9 cellular contexts compared by ENCODE assay signal in genomic region chr5:14257995-14258403, GRCh38.
A peak's percentile ranks its signal among the peaks of the same experiment; 100 is the strongest.
DNase-seq lines count a peak whose midpoint lies in the region; ATAC-seq and TF ChIP-seq lines count a peak whose summit lies in the region.
"Had no signal": no experiment of that assay in that cellular context is flagged by ENCODE, and none has a peak within 500 bp of the region (broad histone marks: within the 10 kb centered on the region; RNA-seq: fewer than 3 reads in every experiment).

No MANE protein-coding gene starts in this region.

- in situ Hi-C loops in brain microvascular endothelial cell (cut with HindIII; ENCODE audit: low pct_ligation_motif_present, low sequenced_read_pairs), result no loop called here

- H3K9me3 Mint-ChIP-seq in nephron progenitor cell (peaks cover 15% of the 10 kb centered on the region), type B pancreatic cell (peaks cover 6% of the 10 kb centered on the region)

- H3K36me3 ChIP-seq in brain microvascular endothelial cell (replicated peaks), result peaks cover 20% of the 10 kb centered on the region

- peaks cover 31% of the 10 kb centered on the region for H3K36me3 Mint-ChIP-seq in nephron progenitor cell (ENCODE audit: low read depth)
- peaks cover 9% of the 10 kb centered on the region for H3K36me3 Mint-ChIP-seq in type B pancreatic cell

- H3K4me3 Mint-ChIP-seq in nephron progenitor cell, result no peak overlapping the region
- no peak overlapping the region for H3K4me3 Mint-ChIP-seq in type B pancreatic cell
- H3K4me3 Mint-ChIP-seq: activated T-cell treated with anti-CD3 and anti-CD28 coated beads, Interleukin-2, amount 50 U/mL, for 4 hours had no signal

- peaks cover 69% of the 10 kb centered on the region for H3K4me1 Mint-ChIP-seq in nephron progenitor cell
- peaks cover 60% of the 10 kb centered on the region for H3K4me1 Mint-ChIP-seq in type B pancreatic cell (ENCODE audit: unreplicated experiment)

- H3K4me3 ChIP-seq in brain microvascular endothelial cell (ENCODE audit: low read depth, low read length), result no peak overlapping the region

- no peak overlapping the region for H3K27ac Mint-ChIP-seq in nephron progenitor cell
- H3K27ac Mint-ChIP-seq in type B pancreatic cell, result no peak overlapping the region

- DNase-seq in 8988T (peak; percentile 51), NCI-H2107 treated with DMSO at 0.1 percent for 48 hours (lab: John Stamatoyannopoulos, UW; ENCODE audit: unreplicated experiment) (peak; percentile 92), brain microvascular endothelial cell (no peak), nephron progenitor cell (no peak), type B pancreatic cell (ENCODE audit: extremely low spot score, unreplicated experiment) (no peak)
- DNase-seq in activated CD4-positive, alpha-beta T cell treated with anti-CD3 and anti-CD28 coated beads for 1 hour, result no peak
- DNase-seq: activated T-cell treated with anti-CD3 and anti-CD28 coated beads, Interleukin-2, amount 50 U/mL, for 4 hours had no signal

- ATAC-seq in GM19043 (IDR thresholded peaks at IDR 0.05; ENCODE audit: low read depth, unreplicated experiment) (peak; percentile 48), HG02938 (IDR thresholded peaks at IDR 0.05; ENCODE audit: unreplicated experiment) (peak; percentile 45)
- ATAC-seq: activated T-cell treated with anti-CD3 and anti-CD28 coated beads, Interleukin-2, amount 50 U/mL, for 4 hours had no signal

- H3K27me3 Mint-ChIP-seq in nephron progenitor cell (ENCODE audit: low read depth, poor library complexity), result no peaks in the 10 kb centered on the region
- no peaks in the 10 kb centered on the region for H3K27me3 Mint-ChIP-seq in type B pancreatic cell

- H3K27ac ChIP-seq in brain microvascular endothelial cell, result no peak overlapping the region

- H3K27me3 ChIP-seq in brain microvascular endothelial cell (replicated peaks), result no peaks in the 10 kb centered on the region

- TF ChIP-seq CTCF in brain microvascular endothelial cell (IDR thresholded peaks at IDR 0.05; ENCODE audit: low read depth, low read length, missing control alignments) (no peak), nephron progenitor cell (IDR thresholded peaks at IDR 0.05) (no peak), type B pancreatic cell (conservative IDR thresholded peaks at IDR 0.05) (no peak)

Comparison
In these comparisons a context has a peak if more than half of its experiments do, and no peak if none do; other contexts are left out.
1. DNase-seq: peak in 8988T (single experiment) and NCI-H2107 treated with DMSO at 0.1 percent for 48 hours (single experiment); none in activated CD4-positive, alpha-beta T cell treated with anti-CD3 and anti-CD28 coated beads for 1 hour (single experiment), brain microvascular endothelial cell (single experiment), nephron progenitor cell (single experiment) and type B pancreatic cell (single experiment).